In the genomic region with DNA sequence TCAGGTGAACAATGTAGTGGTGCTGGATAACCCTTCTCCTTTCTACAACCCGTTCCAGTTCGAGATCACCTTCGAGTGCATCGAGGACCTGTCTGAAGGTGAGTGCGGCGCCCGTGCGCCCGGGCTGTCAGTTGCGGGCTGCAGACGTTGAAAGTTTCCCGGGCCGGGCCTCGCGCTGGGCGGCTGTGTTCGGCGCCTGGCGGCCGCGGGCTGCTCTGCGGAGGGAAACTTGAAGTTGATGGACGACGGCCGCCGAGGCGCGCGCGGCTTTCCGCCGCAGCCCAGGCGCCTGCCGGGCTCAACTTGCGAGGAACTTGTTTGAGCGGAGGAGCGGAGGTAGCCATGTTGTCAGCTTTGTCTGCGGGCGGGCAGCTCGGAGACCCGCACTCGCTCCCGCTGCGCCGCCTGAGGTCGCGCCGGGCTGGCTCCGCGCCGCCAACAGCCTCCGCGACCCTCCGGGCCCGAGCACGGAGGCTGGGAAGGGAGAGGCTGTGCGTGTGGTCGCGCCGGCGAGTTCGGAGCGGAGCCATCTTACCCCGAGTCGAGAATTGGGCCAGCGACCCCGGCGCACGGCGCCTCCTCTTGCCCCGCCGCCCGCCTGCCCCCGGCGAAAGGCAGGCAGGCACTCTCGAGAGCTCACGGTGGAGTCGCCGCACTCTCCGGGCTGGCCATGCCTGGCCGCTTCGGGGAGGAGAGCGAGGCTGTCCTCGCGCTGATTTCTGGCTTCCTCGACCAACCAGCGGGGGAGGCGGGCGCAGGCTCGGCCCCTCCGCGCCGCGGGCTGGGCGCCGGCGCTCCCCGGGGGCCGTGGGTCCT, we compare ENCODE assay signal across 8 cellular contexts. TPM values are rescaled to one million over a fixed set of nuclear protein-coding genes. Genes with fewer than 3 reads are reported as not detected.
DNase-seq lines count a peak whose midpoint lies in the region; ATAC-seq and TF ChIP-seq lines count a peak whose summit lies in the region.

No MANE protein-coding gene starts in this region.

- H3K4me3 ChIP-seq in AG10803 (ENCODE audit: low read length): peak overlapping the region; percentile 95

- H3K27ac Mint-ChIP-seq in stimulated activated effector memory CD8-positive, alpha-beta T cell treated with anti-CD3 and anti-CD28 coated beads, Interleukin-12 subunit alpha, Interleukin-12 subunit beta, amount 100 ng/mL, for 72 hours: peak overlapping the region; percentile 96

- peaks cover 39% of the 10 kb centered on the region for H3K36me3 Mint-ChIP-seq in stimulated activated effector memory CD8-positive, alpha-beta T cell treated with anti-CD3 and anti-CD28 coated beads, Interleukin-12 subunit alpha, Interleukin-12 subunit beta, amount 100 ng/mL, for 72 hours

- ATAC-seq in GM18873 (IDR thresholded peaks at IDR 0.05; ENCODE audit: low FRiP score, unreplicated experiment) (peak; percentile 24), HG03103 (IDR thresholded peaks at IDR 0.05; ENCODE audit: low read depth, unreplicated experiment) (peak; percentile 26), esophagus mucosa (peak; percentile 78)
- ATAC-seq in stimulated activated effector memory CD8-positive, alpha-beta T cell treated with anti-CD3 and anti-CD28 coated beads, Interleukin-12 subunit alpha, Interleukin-12 subunit beta, amount 100 ng/mL, for 72 hours: peak; percentile 59

- H3K4me3 Mint-ChIP-seq in stimulated activated effector memory CD8-positive, alpha-beta T cell treated with anti-CD3 and anti-CD28 coated beads, Interleukin-12 subunit alpha, Interleukin-12 subunit beta, amount 100 ng/mL, for 72 hours: peak overlapping the region; percentile 98

- no peaks in the 10 kb centered on the region for H3K9me3 Mint-ChIP-seq in stimulated activated effector memory CD8-positive, alpha-beta T cell treated with anti-CD3 and anti-CD28 coated beads, Interleukin-12 subunit alpha, Interleukin-12 subunit beta, amount 100 ng/mL, for 72 hours

- peak; percentile 72 for DNase-seq in AG10803 (ENCODE audit: low read depth)
- peak; percentile 11 for DNase-seq in NOMO-1 treated with dmso at 0.1 percent for 144 hours (lab: John Stamatoyannopoulos, UW; ENCODE audit: unreplicated experiment)
- DNase-seq in activated T-cell treated with anti-CD3 and anti-CD28 coated beads, Interleukin-2, amount 50 U/mL, for 1 hour: peak; percentile 74
- DNase-seq in myocyte (ENCODE audit: low read depth): peak; percentile 83
- DNase-seq in stimulated activated effector memory CD8-positive, alpha-beta T cell treated with anti-CD3 and anti-CD28 coated beads, Interleukin-12 subunit alpha, Interleukin-12 subunit beta, amount 100 ng/mL, for 72 hours (ENCODE audit: low spot score in 2 of 2): peak; percentile 61 to 82

- peaks cover 56% of the 10 kb centered on the region for H3K4me1 Mint-ChIP-seq in stimulated activated effector memory CD8-positive, alpha-beta T cell treated with anti-CD3 and anti-CD28 coated beads, Interleukin-12 subunit alpha, Interleukin-12 subunit beta, amount 100 ng/mL, for 72 hours

- TF ChIP-seq CTCF in AG10803 (conservative IDR thresholded peaks at IDR 0.05; ENCODE audit: low read length): no peak

RNA-seq across cellular contexts. Expression of gene ASF1A, which starts 0.7 kb away (rescaled TPM):
- 17.9 TPM for total RNA-seq in esophagus mucosa
- total RNA-seq in myocyte: 19.7 and 24.0 TPM in 2 replicates
- polyA plus RNA-seq in myocyte (2012): 9.7 TPM

RNA-seq across cellular contexts. Expression of gene MCM9, which starts 40.3 kb away (rescaled TPM):
- total RNA-seq in esophagus mucosa (15.6 TPM), myocyte (11.5 and 18.5 TPM in 2 replicates)
- 6.5 TPM for polyA plus RNA-seq in myocyte (2012)

Comparison
In these comparisons a context has a peak if more than half of its experiments do, and no peak if none do; other contexts are left out.
1. Peak in every context shown above with its lines: DNase-seq, ATAC-seq and H3K4me3 ChIP-seq.
2. DNase-seq: peak in every context shown above with its lines; median percentile 83 in myocyte; 74 in activated T-cell treated with anti-CD3 and anti-CD28 coated beads, Interleukin-2, amount 50 U/mL, for 1 hour; 72 in AG10803; 72 in stimulated activated effector memory CD8-positive, alpha-beta T cell treated with anti-CD3 and anti-CD28 coated beads, Interleukin-12 subunit alpha, Interleukin-12 subunit beta, amount 100 ng/mL, for 72 hours; 11 in NOMO-1 treated with dmso at 0.1 percent for 144 hours.
3. ATAC-seq: peak in every context shown above with its lines; median percentile 78 in esophagus mucosa; 59 in stimulated activated effector memory CD8-positive, alpha-beta T cell treated with anti-CD3 and anti-CD28 coated beads, Interleukin-12 subunit alpha, Interleukin-12 subunit beta, amount 100 ng/mL, for 72 hours; 26 in HG03103; 24 in GM18873.